ENCODE assay signal across 1 cellular context in genomic region chr1:218931331-218931730, GRCh38.
TF ChIP-seq lines count a peak whose summit lies in the region.

No MANE protein-coding gene starts in this region.

TF ChIP-seq in endothelial cell of umbilical vein, 7 proteins besides CTCF, POLR2A, EP300 and RAD21 (continued from another document):
- TF ChIP-seq MAX (IDR thresholded peaks at IDR 0.05; ENCODE audit: insufficient read depth, insufficient read length) (no peak), GATA2 (IDR thresholded peaks at IDR 0.05; ENCODE audit: insufficient read depth, insufficient read length, low read depth, low read length) (no peak)
TF ChIP-seq in endothelial cell of umbilical vein: peak in this region for 0.
